Comparison of ENCODE assay signal across 6 cellular contexts in the genomic region with DNA sequence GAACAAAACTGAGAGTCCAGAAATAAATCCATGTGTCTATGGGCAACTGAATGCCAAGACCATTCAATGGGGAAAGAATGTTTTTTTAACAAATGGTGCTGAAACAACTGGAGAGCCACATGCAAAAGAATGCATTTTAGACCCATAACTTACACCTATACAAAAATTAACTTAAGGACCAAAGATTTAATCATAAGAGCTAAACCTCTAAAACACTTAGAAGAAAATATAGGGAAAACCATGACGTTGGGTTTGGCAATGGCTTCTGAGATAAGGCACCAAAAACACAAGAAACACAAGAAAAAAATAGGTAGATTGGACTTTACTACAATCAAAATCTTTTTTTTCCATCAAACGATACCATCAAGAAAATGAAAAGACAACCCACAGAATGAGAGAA. TPM values are rescaled to one million over a fixed set of nuclear protein-coding genes. Genes with fewer than 3 reads are reported as not detected.
"Had no signal": no experiment of that assay in that cellular context is flagged by ENCODE, and none has a peak within 500 bp of the region (broad histone marks: within the 10 kb centered on the region; RNA-seq: fewer than 3 reads in every experiment).

No MANE protein-coding gene starts in this region.

- ATAC-seq: HepG2 had no signal

- DNase-seq: KBM-7, KG1 had no signal

- FAIRE-seq: HepG2, HTR-8/SVneo had no signal

- H3K27ac ChIP-seq: HL-60 had no signal

RNA-seq across cellular contexts. Expression of a gene that starts 48.4 kb away (rescaled TPM):
- total RNA-seq: HT-29 had no signal
- polyA plus RNA-seq: HepG2 had no signal
